In genomic region chrX:101078716-101079115, GRCh38 we compare ENCODE assay signal across 9 cellular contexts. TPM values are rescaled to one million over a fixed set of nuclear protein-coding genes. Genes with fewer than 3 reads are reported as not detected.
DNase-seq lines count a peak whose midpoint lies in the region; ATAC-seq, FAIRE-seq and TF ChIP-seq lines count a peak whose summit lies in the region.
"Had no signal": no experiment of that assay in that cellular context is flagged by ENCODE, and none has a peak within 500 bp of the region (broad histone marks: within the 10 kb centered on the region; RNA-seq: fewer than 3 reads in every experiment).

Gene TMEM35A (plus strand): TSS chrX:101078879. CDS start chrX:101079003, 124 bp downstream.

- no peaks in the 10 kb centered on the region for H3K4me1 Mint-ChIP-seq in activated T-helper 17 cell treated with anti-CD3 and anti-CD28 coated beads, Interleukin-2, amount 50 U/mL, for 72 hours

- no peaks in the 10 kb centered on the region for H4K20me1 ChIP-seq in GM12878 (ENCODE audit: control insufficient read depth, insufficient read depth)

- peak; percentile 53 for DNase-seq in M059J (ENCODE audit: low read depth)
- DNase-seq in GM12878 (ENCODE audit: low read depth, low spot score) = no peak
- DNase-seq in kidney epithelial cell (ENCODE audit: low read depth) = no peak
- peak; percentile 4 for DNase-seq in small intestine
- DNase-seq in stimulated activated CD4-positive, alpha-beta T cell treated with anti-CD3 and anti-CD28 coated beads, Interleukin-4, amount 100 ng/mL, for 4 hours = no peak
- DNase-seq in KG1 (lab: John Stamatoyannopoulos, UW) = no peak
- DNase-seq: SHP77 treated with DMSO at 0.1 percent for 48 hours had no signal

- no peak within 1 kb of the TSS for H3K27ac Mint-ChIP-seq in activated T-helper 17 cell treated with anti-CD3 and anti-CD28 coated beads, Interleukin-2, amount 50 U/mL, for 72 hours

- intact Hi-C loops in GM12878 (cut with micrococcal nuclease; ENCODE audit: unreplicated experiment) = no loop called here

- ATAC-seq in GM12878 = peak; percentile 45
- ATAC-seq in GM21447 (IDR thresholded peaks at IDR 0.05; ENCODE audit: unreplicated experiment) = no peak
- no peak for ATAC-seq in activated T-helper 17 cell treated with anti-CD3 and anti-CD28 coated beads, Interleukin-2, amount 50 U/mL, for 72 hours (replicated peaks)

- no peak within 1 kb of the TSS for H3K4me2 ChIP-seq in GM12878 (ENCODE audit: control insufficient read depth, insufficient read depth)

- H3K27me3 ChIP-seq in GM12878 (replicated peaks in 1 of 2; ENCODE audit: control insufficient read depth in 2 of 2, insufficient read depth in 2 of 2, low read length in 1 of 2) (peaks cover 0 to 2% of the 10 kb centered on the region in 2 experiments; a peak in 3 of 4 replicates), kidney epithelial cell (ENCODE audit: control insufficient read depth, insufficient read depth, low read length) (no peaks in the 10 kb centered on the region), small intestine (ENCODE audit: control insufficient read depth in 2 of 2, insufficient read depth in 2 of 2, low read length in 2 of 2) (no peaks in the 10 kb centered on the region)

- TF ChIP-seq EP300 in GM12878 (IDR thresholded peaks at IDR 0.05; ENCODE audit: borderline replicate concordance in 1 of 2, control insufficient read depth in 1 of 2, low read depth in 2 of 2, low read length in 2 of 2) = no peak

- FAIRE-seq in GM12878 (lab: Jason Lieb, UNC) = no peak
- no peak for FAIRE-seq in small intestine (lab: Jason Lieb, UNC)

- TF ChIP-seq RAD21 in GM12878 (IDR thresholded peaks at IDR 0.05; ENCODE audit: insufficient read depth, low read depth, low read length) = no peak

- H3K9ac ChIP-seq in GM12878 (ENCODE audit: control insufficient read depth, insufficient read depth, low read length) = no peak within 1 kb of the TSS

- H3K27ac ChIP-seq in GM12878 (ENCODE audit: control insufficient read depth, insufficient read depth) = no peak within 1 kb of the TSS
- H3K27ac ChIP-seq in small intestine (ENCODE audit: low read depth in 1 of 2, low read length in 1 of 2) = no peak within 1 kb of the TSS

- no peaks in the 10 kb centered on the region for H3K36me3 ChIP-seq in GM12878 (ENCODE audit: control insufficient read depth in 2 of 2, insufficient read depth in 2 of 2, low read length in 1 of 2)
- H3K36me3 ChIP-seq in kidney epithelial cell (ENCODE audit: control insufficient read depth, insufficient read depth, low read length) = no peaks in the 10 kb centered on the region
- no peaks in the 10 kb centered on the region for H3K36me3 ChIP-seq in small intestine (ENCODE audit: control insufficient read depth in 2 of 2, insufficient read depth in 2 of 2, low read length in 2 of 2)

- CTCF ChIA-PET in GM12878 (lab: Yijun Ruan, JAX) = no interaction called here

- no peaks in the 10 kb centered on the region for H3K36me3 Mint-ChIP-seq in activated T-helper 17 cell treated with anti-CD3 and anti-CD28 coated beads, Interleukin-2, amount 50 U/mL, for 72 hours (ENCODE audit: low read depth)

- H3K9me3 ChIP-seq in GM12878 (replicated peaks; ENCODE audit: control insufficient read depth, insufficient read depth, low read length) (no peaks in the 10 kb centered on the region), small intestine (ENCODE audit: control insufficient read depth, low read depth) (no peaks in the 10 kb centered on the region)

- in situ Hi-C loops in GM12878 (cut with MboI) = no loop called here

- H3K4me3 ChIP-seq in GM12878 (no peak within 1 kb of the TSS), kidney epithelial cell (ENCODE audit: low read depth, low read length) (peak within 1 kb of the TSS; percentile 38), small intestine (ENCODE audit: low read depth in 1 of 2, low read length in 2 of 2) (no peak within 1 kb of the TSS)

- no peaks in the 10 kb centered on the region for H3K79me2 ChIP-seq in GM12878 (ENCODE audit: control insufficient read depth, insufficient read depth, low read length)

- peaks cover 11% of the 10 kb centered on the region for H3K27me3 Mint-ChIP-seq in activated T-helper 17 cell treated with anti-CD3 and anti-CD28 coated beads, Interleukin-2, amount 50 U/mL, for 72 hours

- no peaks in the 10 kb centered on the region for H3K9me3 Mint-ChIP-seq in activated T-helper 17 cell treated with anti-CD3 and anti-CD28 coated beads, Interleukin-2, amount 50 U/mL, for 72 hours

- RAD21 ChIA-PET in GM12878 (lab: Charles Lee; ENCODE audit: unreplicated experiment) = no interaction called here

- WGBS in GM12878 (ENCODE audit: insufficient coverage, insufficient replicate concordance, low lambda C conversion rate, missing lambda C conversion rate) = 24% methylated on average over 12 of the region's 12 CpGs
- 4 to 28% (median 5%) methylated on average over 12 of the region's 12 CpGs for WGBS in small intestine, 3 donors

- no peak for TF ChIP-seq POLR2A in GM12878 (IDR thresholded peaks at IDR 0.05; ENCODE audit: low read depth, low read length)

- H3K4me1 ChIP-seq in GM12878 (ENCODE audit: control insufficient read depth, insufficient read depth, low read length) = no peaks in the 10 kb centered on the region
- H3K4me1 ChIP-seq in small intestine (ENCODE audit: control insufficient read depth in 2 of 2, insufficient read depth in 1 of 2, low read depth in 1 of 2, low read length in 1 of 2) = no peaks in the 10 kb centered on the region

- no peak within 1 kb of the TSS for H2AFZ ChIP-seq in GM12878 (ENCODE audit: control insufficient read depth, low read depth, low read length)

- SMC1A ChIA-PET in GM12878 (lab: Charles Lee; ENCODE audit: uncharacterized antibody, unreplicated experiment) = no interaction called here

- POLR2A ChIA-PET in GM12878 (lab: Charles Lee) = no interaction called here

- BruUV-seq in GM12878 (replicated peaks; lab: Mats Ljungman, UMichigan) = no TSS peak

- TF ChIP-seq CTCF in GM12878 (IDR thresholded peaks at IDR 0.05 in 2 of 3, conservative IDR thresholded peaks at IDR 0.05 in 1 of 3; ENCODE audit: control insufficient read depth in 2 of 3, extremely low read depth in 1 of 3, insufficient read depth in 1 of 3, low read depth in 3 of 3, low read length in 3 of 3) (no peak), kidney epithelial cell (IDR thresholded peaks at IDR 0.05; ENCODE audit: insufficient read depth, low read length, poor library complexity, severe bottlenecking) (no peak)

- H3K4me3 Mint-ChIP-seq in activated T-helper 17 cell treated with anti-CD3 and anti-CD28 coated beads, Interleukin-2, amount 50 U/mL, for 72 hours = no peak within 1 kb of the TSS

TF ChIP-seq in GM12878, 131 proteins besides CTCF, POLR2A, EP300 and RAD21 (continues in another document):
- no peak for TF ChIP-seq KLF5 (IDR thresholded peaks at IDR 0.05; ENCODE audit: partially characterized antibody)
- no peak for TF ChIP-seq MYB (IDR thresholded peaks at IDR 0.05; ENCODE audit: borderline replicate concordance, low read depth, low read length)
- TF ChIP-seq E2F4 (IDR thresholded peaks at IDR 0.05; ENCODE audit: low read depth, low read length) = no peak
- no peak for TF ChIP-seq MTA3 (IDR thresholded peaks at IDR 0.05; ENCODE audit: borderline replicate concordance, low read length)
- no peak for TF ChIP-seq SMAD5 (IDR thresholded peaks at IDR 0.05; ENCODE audit: low read depth)
- no peak for TF ChIP-seq TCF12 (IDR thresholded peaks at IDR 0.05; ENCODE audit: low read depth, low read length)
- no peak for TF ChIP-seq POLR2AphosphoS2 (IDR thresholded peaks at IDR 0.05; ENCODE audit: low read depth, low read length)
- TF ChIP-seq RCOR1 (conservative IDR thresholded peaks at IDR 0.05; ENCODE audit: low read depth, low read length) = no peak
- no peak for TF ChIP-seq EZH2 (IDR thresholded peaks at IDR 0.05; ENCODE audit: borderline replicate concordance, control insufficient read depth, low read depth, low read length)
- no peak for TF ChIP-seq FOXM1 (IDR thresholded peaks at IDR 0.05; ENCODE audit: low read depth, low read length)

RNA-seq across cellular contexts. Expression of gene TMEM35A, which starts in this region (rescaled TPM):
- total RNA-seq in M059J (2014; rRNA removed; shearing (Covaris generic)) = 2.1 and 3.5 TPM in 2 replicates
- total RNA-seq in GM12878 (2013; cell fraction: nucleolus; rRNA removed) = not detected in 2 replicates
- not detected in 2 replicates for total RNA-seq in GM12878 (2014; rRNA removed)
- total RNA-seq in GM12878 (2014; rRNA removed; fragmentation: Illumina TruSeq; extraction: Trizol) = not detected in 2 replicates
- not detected in 2 replicates for total RNA-seq in GM12878 (2021)
- polyA plus RNA-seq in GM12878 (2011; ENCODE audit: low read depth) = not detected
- polyA plus RNA-seq in GM12878 (2011; rRNA removed) = not detected in 2 replicates
- not detected in 2 replicates for polyA plus RNA-seq in GM12878 (2011; cell fraction: cytosol; rRNA removed)
- polyA plus RNA-seq in GM12878 (2011; cell fraction: nucleus; rRNA removed) = not detected in 2 replicates
- not detected in 2 replicates for polyA plus RNA-seq in GM12878 (2012)
- not detected in 2 replicates for polyA plus RNA-seq in GM12878 (2014; fragmentation: Illumina TruSeq; extraction: Trizol)
- polyA plus RNA-seq in GM12878 (2014; fragmentation: Nextera tagmentation; extraction: Ambion mirVana) = not detected
- polyA plus RNA-seq in GM12878 (2014; rRNA removed) = not detected in 2 replicates
- not detected for polyA plus RNA-seq in GM12878 (2016; fragmentation: Nextera tagmentation; extraction: Ambion mirVana)
- not detected in 2 replicates for polyA minus RNA-seq in GM12878 (2011; rRNA and poly(A)+ RNA removed)
- polyA minus RNA-seq in GM12878 (2011; cell fraction: cytosol; rRNA and poly(A)+ RNA removed) = not detected in 2 replicates
- not detected in 2 replicates for polyA minus RNA-seq in GM12878 (2011; cell fraction: nucleus; rRNA and poly(A)+ RNA removed)
- 0.41 and 0.50 TPM in 2 replicates for total RNA-seq in kidney epithelial cell
- polyA plus RNA-seq in small intestine = 1 to 10 TPM in 1 of 3 donors, under 1 TPM in 1, not detected in 1; 0.54 to 3.0 TPM
- total RNA-seq in activated T-helper 17 cell treated with anti-CD3 and anti-CD28 coated beads, Interleukin-2, amount 50 U/mL, for 72 hours = not detected

Comparison
In these comparisons a context has a peak if more than half of its experiments do, and no peak if none do; other contexts are left out.
1. Peak in ATAC-seq in GM12878; RNA of the gene not detected or under 1 TPM.
2. DNase-seq: peak in M059J (single experiment) and small intestine (single experiment); none in GM12878 (single experiment), kidney epithelial cell (single experiment), stimulated activated CD4-positive, alpha-beta T cell treated with anti-CD3 and anti-CD28 coated beads, Interleukin-4, amount 100 ng/mL, for 4 hours (0 of 2) and KG1 (single experiment).